8 cellular contexts compared by ENCODE assay signal in the genomic region with DNA sequence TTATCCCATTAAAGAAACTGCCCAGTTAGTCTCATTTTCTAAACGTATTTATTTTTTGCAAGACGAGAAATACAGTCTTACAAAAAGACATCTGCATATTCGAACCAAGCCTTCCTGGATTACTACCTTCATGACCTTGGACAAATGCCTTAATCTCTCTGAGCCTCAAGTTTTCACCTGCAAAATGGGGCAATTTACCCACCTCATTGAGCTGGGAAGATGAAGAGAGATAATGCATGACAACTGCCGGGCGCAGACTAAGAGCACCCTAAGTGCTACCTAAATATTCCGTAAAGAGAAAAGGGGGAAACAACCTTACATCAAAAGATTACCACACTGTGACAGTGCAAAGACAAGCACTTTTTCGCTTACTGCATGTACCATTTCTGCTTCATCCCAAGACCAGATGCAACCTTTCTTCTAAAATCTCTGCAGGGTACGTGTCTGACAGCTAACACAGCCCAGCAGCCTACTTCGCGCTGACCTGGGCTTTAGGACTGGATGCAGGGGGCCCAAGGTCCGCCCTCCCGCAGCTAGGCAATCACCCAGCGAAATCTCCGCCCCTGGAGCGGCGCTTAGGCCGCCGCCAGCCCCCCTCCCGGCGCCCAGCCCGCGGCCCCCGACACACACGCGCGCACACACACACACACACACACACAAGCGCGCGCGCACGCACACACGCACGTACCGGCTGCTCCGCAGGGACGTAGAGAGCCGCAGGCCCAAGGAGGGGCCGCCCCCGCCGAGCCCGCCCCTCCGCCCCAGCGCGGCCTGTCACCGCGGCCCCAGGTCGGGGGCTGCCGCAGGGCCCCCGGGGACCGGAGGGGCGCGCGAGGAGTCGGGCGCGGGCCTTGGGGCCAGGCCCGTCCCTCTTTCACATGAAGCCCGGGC. TPM values are rescaled to one million over a fixed set of nuclear protein-coding genes. Genes with fewer than 3 reads are reported as not detected.
A peak's percentile ranks its signal among the peaks of the same experiment; 100 is the strongest.
DNase-seq lines count a peak whose midpoint lies in the region; ATAC-seq and TF ChIP-seq lines count a peak whose summit lies in the region.

No MANE protein-coding gene starts in this region.

- peak overlapping the region; percentile 82 for H2AFZ ChIP-seq in smooth muscle cell (ENCODE audit: low read depth)

- H3K4me1 ChIP-seq in breast epithelium (peaks cover 0 to 9% of the 10 kb centered on the region in 2 donors), smooth muscle cell (ENCODE audit: low read depth) (peaks cover 13% of the 10 kb centered on the region)

- no peak for TF ChIP-seq POLR2A in breast epithelium (IDR thresholded peaks at IDR 0.05)

- peaks cover 51% of the 10 kb centered on the region for H3K79me2 ChIP-seq in smooth muscle cell (ENCODE audit: low read depth)

- H3K36me3 ChIP-seq in WERI-Rb-1 (peaks cover 3% of the 10 kb centered on the region), breast epithelium (no peaks in the 10 kb centered on the region), smooth muscle cell (ENCODE audit: low read depth) (no peaks in the 10 kb centered on the region)

- no peaks in the 10 kb centered on the region for H3K9me3 ChIP-seq in WERI-Rb-1 (ENCODE audit: severe bottlenecking)
- no peaks in the 10 kb centered on the region for H3K9me3 ChIP-seq in breast epithelium
- H3K9me3 ChIP-seq in smooth muscle cell (replicated peaks; ENCODE audit: low read depth), result no peaks in the 10 kb centered on the region

- H3K4me2 ChIP-seq in smooth muscle cell, result peak overlapping the region; percentile 97

- TF ChIP-seq CTCF in WERI-Rb-1 (IDR thresholded peaks at IDR 0.05; ENCODE audit: low read depth, low read length) (no peak), breast epithelium (IDR thresholded peaks at IDR 0.05) (no peak), smooth muscle cell (IDR thresholded peaks at IDR 0.05; ENCODE audit: borderline replicate concordance, insufficient read depth, poor library complexity, severe bottlenecking) (no peak)

- peak overlapping the region; percentile 58 for H3K4me3 ChIP-seq in WERI-Rb-1 (ENCODE audit: low read depth, low read length)
- peak overlapping the region; percentile 74 to 95 (median 89) for H3K4me3 ChIP-seq in breast epithelium
- H3K4me3 ChIP-seq in smooth muscle cell, result peak overlapping the region; percentile 99

- DNase-seq in NCI-H187 (lab: John Stamatoyannopoulos, UW) (peak; percentile 24 to 73), NCI-H187 treated with DMSO at 0.1 percent for 48 hours (lab: John Stamatoyannopoulos, UW) (no peak), NCI-H2171 (lab: John Stamatoyannopoulos, UW) (peak; percentile 81), WERI-Rb-1 (peak; percentile 88), breast epithelium (ENCODE audit: low spot score in 2 of 2) (peak; percentile 67), inferior parietal cortex (ENCODE audit: extremely low spot score) (peak; percentile 66), smooth muscle cell (lab: John Stamatoyannopoulos, UW; ENCODE audit: unreplicated experiment) (peak; percentile 73)

- peak overlapping the region; percentile 100 for H3K9ac ChIP-seq in smooth muscle cell (ENCODE audit: low read depth)

- peaks cover 51% of the 10 kb centered on the region for H4K20me1 ChIP-seq in smooth muscle cell (ENCODE audit: low read depth)

- no peaks in the 10 kb centered on the region for H3K27me3 ChIP-seq in WERI-Rb-1 (ENCODE audit: insufficient read depth, low read depth, severe bottlenecking)
- no peaks in the 10 kb centered on the region for H3K27me3 ChIP-seq in breast epithelium
- H3K27me3 ChIP-seq in smooth muscle cell (ENCODE audit: low read depth), result no peaks in the 10 kb centered on the region

- peaks cover 3% of the 10 kb centered on the region for H3F3A ChIP-seq in smooth muscle cell (ENCODE audit: low read depth)

- H3K27ac ChIP-seq in WERI-Rb-1, result peak overlapping the region; percentile 97
- peak overlapping the region; percentile 96 to 99 for H3K27ac ChIP-seq in breast epithelium
- H3K27ac ChIP-seq in smooth muscle cell (ENCODE audit: low read depth), result peak overlapping the region; percentile 100

- WGBS in smooth muscle cell (ENCODE audit: low lambda C conversion rate), result 6% methylated on average over 36 of the region's 58 CpGs

- ATAC-seq in HG03064 (IDR thresholded peaks at IDR 0.05; ENCODE audit: low read depth, unreplicated experiment), result peak; percentile 71

- intact Hi-C loops in breast epithelium (cut with DNase I; ENCODE audit: low total_unique reads), result no loop called here

RNA-seq across cellular contexts. Expression of a gene that starts 0.8 kb away (rescaled TPM):
- total RNA-seq in breast epithelium (10 to 100 TPM; 55.7 to 62.2 (median 58.4) TPM), smooth muscle cell (42.7 and 46.7 TPM in 2 replicates)
- 33.6 and 39.2 TPM in 2 replicates for polyA plus RNA-seq in smooth muscle cell

RNA-seq across cellular contexts. Expression of a gene that starts 31.2 kb away (rescaled TPM):
- not detected for total RNA-seq in breast epithelium
- total RNA-seq in smooth muscle cell, result 1.1 TPM in 1 of 2 replicates, not detected in the other
- polyA plus RNA-seq in smooth muscle cell, result 0.44 and 0.85 TPM in 2 replicates
